20 cellular contexts compared by ENCODE assay signal in the genomic region with DNA sequence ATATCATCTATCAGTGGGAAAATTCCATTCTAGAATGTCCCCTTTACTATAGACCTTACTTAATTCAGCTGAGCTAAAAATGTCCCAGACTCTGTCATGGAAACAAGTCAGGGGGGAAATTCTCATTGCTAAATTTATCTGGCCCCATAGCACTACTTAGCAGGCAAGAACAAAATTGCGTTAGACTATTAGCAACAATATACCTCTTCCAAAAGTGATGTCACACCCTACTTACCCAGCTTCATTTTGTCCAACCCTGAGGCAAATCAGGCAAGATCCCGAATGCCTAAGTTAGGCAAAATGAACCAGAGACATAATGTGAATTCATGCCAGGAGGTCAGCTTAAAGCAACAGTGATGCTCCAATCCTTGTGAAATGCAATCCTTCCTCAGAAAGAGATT.
DNase-seq lines count a peak whose midpoint lies in the region; ATAC-seq and TF ChIP-seq lines count a peak whose summit lies in the region.
"Had no signal": no experiment of that assay in that cellular context is flagged by ENCODE, and none has a peak within 500 bp of the region (broad histone marks: within the 10 kb centered on the region; RNA-seq: fewer than 3 reads in every experiment).

No MANE protein-coding gene starts in this region.

- no peak for TF ChIP-seq CTCF in heart left ventricle (IDR thresholded peaks at IDR 0.05)
- no peak for TF ChIP-seq CTCF in stomach (IDR thresholded peaks at IDR 0.05)
- TF ChIP-seq CTCF in GM10248 (IDR thresholded peaks at IDR 0.05; ENCODE audit: control extremely low read depth, extremely low read depth, low read depth, missing control alignments), result no peak

- H3K27me3 ChIP-seq in heart left ventricle, result no peaks in the 10 kb centered on the region
- no peaks in the 10 kb centered on the region for H3K27me3 ChIP-seq in stomach
- H3K27me3 ChIP-seq: BLaER1 treated with 17β-estradiol and CSF1 and Interleukin-3, amounts not matched to agents 10 nM and 100 nM had no signal

- POLR2A ChIA-PET in GM10248 (lab: Yijun Ruan, JAX), result no interaction called here

- peaks cover 0 to 24% (median 0%) of the 10 kb centered on the region in 9 donors for H3K36me3 ChIP-seq in heart left ventricle
- peaks cover 0 to 7% (median 4%) of the 10 kb centered on the region in 4 donors for H3K36me3 ChIP-seq in stomach
- H3K36me3 ChIP-seq: BLaER1 treated with 17β-estradiol and CSF1 and Interleukin-3, amounts not matched to agents 10 nM and 100 nM had no signal

- H3K4me1 ChIP-seq in heart left ventricle (peaks cover 0 to 27% (median 22%) of the 10 kb centered on the region in 12 donors), stomach (no peaks in the 10 kb centered on the region)
- H3K4me1 ChIP-seq: parathyroid adenoma had no signal

- intact Hi-C loops in heart left ventricle (cut with DNase I), result no loop called here
- intact Hi-C loops in stomach (cut with DNase I; ENCODE audit: low total_unique reads), result no loop called here

- TF ChIP-seq POLR2A in heart left ventricle (IDR thresholded peaks at IDR 0.05) (no peak), stomach (IDR thresholded peaks at IDR 0.05) (no peak)

- no peak overlapping the region for H3K4me3 ChIP-seq in heart left ventricle
- no peak overlapping the region for H3K4me3 ChIP-seq in stomach
- H3K4me3 ChIP-seq: BLaER1 treated with 17β-estradiol and CSF1 and Interleukin-3, amounts not matched to agents 10 nM and 100 nM; lung had no signal

- H3K9me3 ChIP-seq in heart left ventricle (peaks cover 0 to 8% (median 0%) of the 10 kb centered on the region in 12 donors), stomach (peaks cover 0 to 11% (median 0%) of the 10 kb centered on the region in 4 donors)

- CTCF ChIA-PET in GM10248 (lab: Yijun Ruan, JAX), result interaction anchor here (0.7 kb wide), 1 partner anchor 12 kb away, joined by 3 read pairs; no protein-coding TSS in a partner anchor

- no peak for TF ChIP-seq EP300 in stomach (IDR thresholded peaks at IDR 0.05)

- H3K27ac ChIP-seq in heart left ventricle (peak overlapping the region; percentile 24 to 92 (median 80)), stomach (peak overlapping the region in 3 of 5 donors; percentile 31 to 36 (median 32))
- H3K27ac ChIP-seq: BLaER1 treated with 17β-estradiol and CSF1 and Interleukin-3, amounts not matched to agents 10 nM and 100 nM had no signal

- WGBS in heart left ventricle, 4 donors, result 33 to 54% (median 43%) methylated on average over 2 of the region's 2 CpGs
- 48 to 77% (median 73%) methylated on average over 2 of the region's 2 CpGs for WGBS in stomach, 5 donors

- DNase-seq in GM03348 (ENCODE audit: low spot score), result peak; percentile 34
- DNase-seq in SKM-1 (lab: John Stamatoyannopoulos, UW; ENCODE audit: unreplicated experiment), result peak; percentile 86
- no peak for DNase-seq in heart left ventricle
- DNase-seq in stomach, result no peak
- no peak for DNase-seq in stimulated activated naive CD4-positive, alpha-beta T cell (lab: John Stamatoyannopoulos, UW)
- no peak for DNase-seq in NK-92 treated with Interleukin-12 subunit alpha and Interleukin-12 subunit beta, amount 100 ng/mL, for 24 hours (lab: John Stamatoyannopoulos, UW)
- DNase-seq in GM10248 (ENCODE audit: extremely low spot score), result no peak
- DNase-seq: activated CD4-positive, alpha-beta T cell treated with anti-CD3 and anti-CD28 coated beads, Interleukin-2, amount 10 ng/mL, durations not matched to agents 24 days and 14 days; cerebellar nuclear complex; MM.1S; NCI-H510A; stimulated activated CD4-positive, alpha-beta T cell treated with anti-CD3 and anti-CD28 coated beads, Interleukin-4, amount 100 ng/mL, for 4 hours; substantia nigra had no signal

- peak; percentile 78 to 95 (median 93) for ATAC-seq in heart left ventricle
- no peak for ATAC-seq in HG02763 (IDR thresholded peaks at IDR 0.05; ENCODE audit: unreplicated experiment)
- ATAC-seq: activated T-helper 17 cell treated with anti-CD3 and anti-CD28 coated beads, Interleukin-2, amount 50 U/mL, for 72 hours; HCT116; SK-N-SH treated with all-trans-retinoic acid at 6 μM for 48 hours had no signal

Comparison
In these comparisons a context has a peak if more than half of its experiments do, and no peak if none do; other contexts are left out.
1. DNase-seq: peak in GM03348 (single experiment) and SKM-1 (single experiment); none in heart left ventricle (0 of 5), stomach (single experiment), stimulated activated naive CD4-positive, alpha-beta T cell (0 of 6), NK-92 treated with Interleukin-12 subunit alpha and Interleukin-12 subunit beta, amount 100 ng/mL, for 24 hours (single experiment) and GM10248 (single experiment).